In the genomic region with DNA sequence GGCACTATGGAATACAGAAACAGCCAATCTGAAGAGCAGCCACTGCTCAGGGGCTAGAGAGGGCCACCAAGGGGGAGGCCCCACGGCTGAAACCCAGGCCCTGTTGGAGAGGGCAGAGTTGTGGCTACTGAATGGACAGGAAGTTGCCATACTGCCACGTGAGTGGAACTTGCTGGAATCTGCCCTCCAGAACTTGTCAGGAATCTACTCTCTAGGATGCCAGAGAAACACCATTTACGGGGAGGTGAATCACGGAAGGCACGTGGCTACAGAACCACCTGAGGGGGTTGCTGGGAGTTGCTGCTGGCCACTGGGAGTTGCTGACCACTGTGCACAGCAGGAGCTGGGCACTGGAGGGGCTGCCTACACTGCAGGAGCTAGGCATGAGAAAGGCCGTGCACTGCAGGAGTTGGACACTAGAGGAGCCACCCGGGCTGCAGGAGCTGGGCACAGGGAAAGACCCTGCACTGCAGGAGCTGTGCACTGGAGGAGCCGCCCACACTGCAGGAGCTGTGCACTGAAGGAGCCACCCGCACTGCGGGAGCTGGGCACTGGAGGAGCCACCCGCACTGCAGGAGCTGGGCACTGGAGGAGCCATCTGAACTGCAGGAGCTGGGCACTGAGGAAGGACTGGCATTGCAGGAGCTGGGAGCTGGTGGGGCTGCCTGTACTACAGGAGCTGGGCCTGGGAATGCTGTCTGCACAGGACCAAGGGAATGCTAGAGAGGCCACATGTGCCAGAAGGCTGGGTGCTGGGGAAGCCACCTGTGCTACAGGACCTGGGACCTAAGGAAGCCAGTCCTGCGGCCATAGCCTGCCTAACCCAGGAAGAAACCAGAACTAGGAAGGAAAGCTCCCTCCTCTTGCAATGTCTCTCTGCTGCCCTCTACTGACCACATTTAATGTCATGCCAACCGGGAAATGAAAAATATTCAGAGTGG, we compare ENCODE assay signal across 8 cellular contexts.
DNase-seq lines count a peak whose midpoint lies in the region; ATAC-seq and TF ChIP-seq lines count a peak whose summit lies in the region.

No MANE protein-coding gene starts in this region.

- DNase-seq in NCI-H146 (lab: John Stamatoyannopoulos, UW) (peak; percentile 41), NCI-H146 treated with DMSO at 0.1 percent for 48 hours (lab: John Stamatoyannopoulos, UW; ENCODE audit: unreplicated experiment) (no peak), NCI-H1048 (lab: John Stamatoyannopoulos, UW) (peak; percentile 51), SK-N-MC (ENCODE audit: low read depth, low spot score) (peak; percentile 40), ascending aorta (ENCODE audit: low spot score in 2 of 2) (peak in 1 of 2 donors; percentile 75), left ventricle myocardium superior (no peak), psoas muscle (no peak)

- no peaks in the 10 kb centered on the region for H3K36me3 ChIP-seq in SK-N-MC (ENCODE audit: insufficient read depth, low read length)
- H3K36me3 ChIP-seq in ascending aorta: no peaks in the 10 kb centered on the region
- H3K36me3 ChIP-seq in psoas muscle (ENCODE audit: insufficient read depth in 1 of 2, low read depth in 1 of 2): no peaks in the 10 kb centered on the region

- no peaks in the 10 kb centered on the region for H3K4me1 ChIP-seq in ascending aorta
- no peaks in the 10 kb centered on the region for H3K4me1 ChIP-seq in psoas muscle

- H3K27me3 ChIP-seq in ascending aorta: no peaks in the 10 kb centered on the region
- H3K27me3 ChIP-seq in psoas muscle (ENCODE audit: insufficient read depth in 3 of 3, low read length in 2 of 3): peaks cover 0 to 3% (median 0%) of the 10 kb centered on the region in 3 donors

- TF ChIP-seq CTCF in ascending aorta (IDR thresholded peaks at IDR 0.05) (peak; percentile 53 to 79 (median 73)), psoas muscle (IDR thresholded peaks at IDR 0.05) (peak; percentile 84)

- no peak overlapping the region for H3K27ac ChIP-seq in SK-N-MC
- H3K27ac ChIP-seq in ascending aorta: no peak overlapping the region
- H3K27ac ChIP-seq in psoas muscle: no peak overlapping the region

- no peak overlapping the region for H3K4me3 ChIP-seq in SK-N-MC
- H3K4me3 ChIP-seq in ascending aorta: no peak overlapping the region
- H3K4me3 ChIP-seq in psoas muscle: no peak overlapping the region

- ATAC-seq in left ventricle myocardium superior (peak; percentile 86), psoas muscle (peak; percentile 69 to 89 (median 85)), HG02798 (IDR thresholded peaks at IDR 0.05; ENCODE audit: poor library complexity, unreplicated experiment) (no peak)

- no peak overlapping the region for H3K9ac ChIP-seq in SK-N-MC (ENCODE audit: insufficient read length)

- intact Hi-C loops in ascending aorta (cut with DNase I) (loop anchor here (1.0 to 5.0 kb wide), 2 partner anchors 327 to 1144 kb away; a partner anchor contains a TSS), left ventricle myocardium superior (cut with micrococcal nuclease) (no loop called here), psoas muscle (cut with DNase I) (loop anchor here (2.0 to 10.0 kb wide), 6 partner anchors 273 to 1143 kb away; a partner anchor contains a TSS)

- H3K9me3 ChIP-seq in SK-N-MC (ENCODE audit: low read depth, low read length) (no peaks in the 10 kb centered on the region), ascending aorta (no peaks in the 10 kb centered on the region), psoas muscle (no peaks in the 10 kb centered on the region)

- WGBS in psoas muscle, 3 donors: 38 to 51% (median 41%) methylated on average over 13 of the region's 13 CpGs

Comparison
In these comparisons a context has a peak if more than half of its experiments do, and no peak if none do; other contexts are left out.
1. DNase-seq: peak in NCI-H146 (single experiment), NCI-H1048 (single experiment) and SK-N-MC (single experiment); none in NCI-H146 treated with DMSO at 0.1 percent for 48 hours (single experiment), left ventricle myocardium superior (single experiment) and psoas muscle (0 of 2).